In the genomic region with DNA sequence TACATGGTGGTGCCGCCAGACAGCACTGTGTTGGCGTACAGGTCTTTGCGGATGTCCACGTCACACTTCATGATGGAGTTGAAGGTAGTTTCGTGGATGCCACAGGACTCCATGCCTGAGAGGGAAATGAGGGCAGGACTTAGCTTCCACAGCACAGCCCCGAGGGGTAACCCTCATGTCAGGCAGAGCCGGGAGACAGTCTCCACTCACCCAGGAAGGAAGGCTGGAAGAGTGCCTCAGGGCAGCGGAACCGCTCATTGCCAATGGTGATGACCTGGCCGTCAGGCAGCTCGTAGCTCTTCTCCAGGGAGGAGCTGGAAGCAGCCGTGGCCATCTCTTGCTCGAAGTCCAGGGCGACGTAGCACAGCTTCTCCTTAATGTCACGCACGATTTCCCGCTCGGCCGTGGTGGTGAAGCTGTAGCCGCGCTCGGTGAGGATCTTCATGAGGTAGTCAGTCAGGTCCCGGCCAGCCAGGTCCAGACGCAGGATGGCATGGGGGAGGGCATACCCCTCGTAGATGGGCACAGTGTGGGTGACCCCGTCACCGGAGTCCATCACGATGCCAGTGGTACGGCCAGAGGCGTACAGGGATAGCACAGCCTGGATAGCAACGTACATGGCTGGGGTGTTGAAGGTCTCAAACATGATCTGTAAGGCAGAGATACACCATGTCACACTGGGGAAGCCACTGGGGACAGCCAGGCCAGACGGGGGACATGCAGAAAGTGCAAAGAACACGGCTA, we compare ENCODE assay signal across 1 cellular context.
TF ChIP-seq lines count a peak whose summit lies in the region.

No MANE protein-coding gene starts in this region.

TF ChIP-seq in neural cell, 6 proteins besides CTCF, POLR2A, EP300 and RAD21 (continued from another document):
- TF ChIP-seq POLR2AphosphoS5 (IDR thresholded peaks at IDR 0.05) = peak; percentile 72
